Comparison of ENCODE assay signal across 1 cellular context in the genomic region with DNA sequence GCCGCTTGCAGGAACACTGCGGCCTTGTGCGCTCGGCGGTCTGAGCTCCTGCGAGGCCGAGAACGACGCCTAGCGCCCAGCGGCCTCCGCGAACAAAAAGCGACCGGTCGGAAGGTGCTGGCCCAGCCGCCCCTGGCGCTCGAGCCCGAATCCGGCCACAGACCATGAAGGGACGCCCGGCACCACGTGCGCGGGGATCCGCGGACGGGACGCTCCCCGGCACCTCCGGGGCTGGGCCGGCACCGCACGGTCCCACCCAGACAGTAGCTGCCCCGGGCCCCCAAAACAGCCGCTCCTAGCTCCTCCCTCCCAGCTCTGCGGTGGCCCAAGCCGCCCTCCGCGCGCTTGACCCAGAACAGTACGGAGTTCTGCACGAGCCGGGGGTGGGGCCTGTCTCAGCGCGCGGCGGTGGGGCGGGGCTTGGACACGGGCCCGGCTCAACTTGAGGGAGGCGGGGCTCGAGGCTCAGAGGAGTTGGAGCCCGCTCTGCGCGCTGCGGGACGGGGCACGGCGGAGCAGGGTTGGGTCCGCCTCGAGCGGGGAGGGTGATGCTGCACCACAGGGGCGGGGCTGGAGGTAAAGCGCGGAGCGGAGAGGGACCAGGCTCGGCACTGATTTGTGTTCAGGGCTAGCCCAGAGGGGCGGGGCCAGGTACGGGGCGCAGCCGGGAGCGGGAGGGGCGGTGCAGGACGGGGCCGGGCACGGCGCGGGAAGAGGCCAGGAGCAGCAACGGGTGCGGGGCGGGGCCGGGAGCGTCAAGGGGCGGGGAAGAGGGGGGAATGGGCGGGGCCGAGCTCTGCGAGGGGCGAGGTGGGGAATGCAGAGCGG.
TF ChIP-seq lines count a peak whose summit lies in the region.

No MANE protein-coding gene starts in this region.

TF ChIP-seq in WTC11, 78 proteins besides CTCF, POLR2A, EP300 and RAD21 (continued from another document):
- TF ChIP-seq, protein P1, sequence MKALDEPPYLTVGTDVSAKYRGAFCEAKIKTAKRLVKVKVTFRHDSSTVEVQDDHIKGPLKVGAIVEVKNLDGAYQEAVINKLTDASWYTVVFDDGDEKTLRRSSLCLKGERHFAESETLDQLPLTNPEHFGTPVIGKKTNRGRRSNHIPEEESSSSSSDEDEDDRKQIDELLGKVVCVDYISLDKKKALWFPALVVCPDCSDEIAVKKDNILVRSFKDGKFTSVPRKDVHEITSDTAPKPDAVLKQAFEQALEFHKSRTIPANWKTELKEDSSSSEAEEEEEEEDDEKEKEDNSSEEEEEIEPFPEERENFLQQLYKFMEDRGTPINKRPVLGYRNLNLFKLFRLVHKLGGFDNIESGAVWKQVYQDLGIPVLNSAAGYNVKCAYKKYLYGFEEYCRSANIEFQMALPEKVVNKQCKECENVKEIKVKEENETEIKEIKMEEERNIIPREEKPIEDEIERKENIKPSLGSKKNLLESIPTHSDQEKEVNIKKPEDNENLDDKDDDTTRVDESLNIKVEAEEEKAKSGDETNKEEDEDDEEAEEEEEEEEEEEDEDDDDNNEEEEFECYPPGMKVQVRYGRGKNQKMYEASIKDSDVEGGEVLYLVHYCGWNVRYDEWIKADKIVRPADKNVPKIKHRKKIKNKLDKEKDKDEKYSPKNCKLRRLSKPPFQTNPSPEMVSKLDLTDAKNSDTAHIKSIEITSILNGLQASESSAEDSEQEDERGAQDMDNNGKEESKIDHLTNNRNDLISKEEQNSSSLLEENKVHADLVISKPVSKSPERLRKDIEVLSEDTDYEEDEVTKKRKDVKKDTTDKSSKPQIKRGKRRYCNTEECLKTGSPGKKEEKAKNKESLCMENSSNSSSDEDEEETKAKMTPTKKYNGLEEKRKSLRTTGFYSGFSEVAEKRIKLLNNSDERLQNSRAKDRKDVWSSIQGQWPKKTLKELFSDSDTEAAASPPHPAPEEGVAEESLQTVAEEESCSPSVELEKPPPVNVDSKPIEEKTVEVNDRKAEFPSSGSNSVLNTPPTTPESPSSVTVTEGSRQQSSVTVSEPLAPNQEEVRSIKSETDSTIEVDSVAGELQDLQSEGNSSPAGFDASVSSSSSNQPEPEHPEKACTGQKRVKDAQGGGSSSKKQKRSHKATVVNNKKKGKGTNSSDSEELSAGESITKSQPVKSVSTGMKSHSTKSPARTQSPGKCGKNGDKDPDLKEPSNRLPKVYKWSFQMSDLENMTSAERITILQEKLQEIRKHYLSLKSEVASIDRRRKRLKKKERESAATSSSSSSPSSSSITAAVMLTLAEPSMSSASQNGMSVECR (CRISPR knock-in tag; IDR thresholded peaks at IDR 0.05; ENCODE audit: borderline replicate concordance): peak; percentile 88; the same call in 1 of the 2 replicates
- 0 out of 2 replicates have a peak, but pooled peaks have one; percentile 39 for TF ChIP-seq E2F5 (CRISPR knock-in tag; IDR thresholded peaks at IDR 0.05)
- TF ChIP-seq, protein P2, sequence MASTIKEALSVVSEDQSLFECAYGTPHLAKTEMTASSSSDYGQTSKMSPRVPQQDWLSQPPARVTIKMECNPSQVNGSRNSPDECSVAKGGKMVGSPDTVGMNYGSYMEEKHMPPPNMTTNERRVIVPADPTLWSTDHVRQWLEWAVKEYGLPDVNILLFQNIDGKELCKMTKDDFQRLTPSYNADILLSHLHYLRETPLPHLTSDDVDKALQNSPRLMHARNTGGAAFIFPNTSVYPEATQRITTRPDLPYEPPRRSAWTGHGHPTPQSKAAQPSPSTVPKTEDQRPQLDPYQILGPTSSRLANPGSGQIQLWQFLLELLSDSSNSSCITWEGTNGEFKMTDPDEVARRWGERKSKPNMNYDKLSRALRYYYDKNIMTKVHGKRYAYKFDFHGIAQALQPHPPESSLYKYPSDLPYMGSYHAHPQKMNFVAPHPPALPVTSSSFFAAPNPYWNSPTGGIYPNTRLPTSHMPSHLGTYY (CRISPR knock-in tag; IDR thresholded peaks at IDR 0.05): no peak
- 0 out of 2 replicates have a peak, but pooled peaks have one; percentile 48 for TF ChIP-seq ZNF232 (CRISPR knock-in tag; IDR thresholded peaks at IDR 0.05)
- no peak for TF ChIP-seq NFATC4 (CRISPR knock-in tag; IDR thresholded peaks at IDR 0.05)
- peak; percentile 42; the same call in 1 of the 2 replicates for TF ChIP-seq CBFB (CRISPR knock-in tag; IDR thresholded peaks at IDR 0.05; ENCODE audit: low read depth)
